In the genomic region with DNA sequence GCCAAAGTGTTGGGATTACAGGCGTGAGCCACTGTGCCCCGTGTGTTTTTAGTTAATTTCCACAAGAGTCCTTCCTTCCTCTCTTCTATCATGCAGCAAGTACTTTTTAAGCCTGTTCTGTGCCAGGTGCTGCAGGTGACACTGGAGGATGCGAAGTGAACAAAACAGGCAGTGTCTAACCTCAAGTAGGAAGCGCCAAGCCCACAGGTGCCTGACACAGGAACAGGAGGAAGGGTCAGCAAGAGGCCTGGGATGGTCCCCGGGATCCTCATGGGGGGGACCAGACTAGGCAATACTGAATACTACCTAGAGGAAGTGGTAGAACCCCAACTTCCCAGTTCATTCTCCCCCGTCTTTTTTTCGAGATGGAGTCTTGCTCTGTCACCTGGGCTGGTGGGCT, we compare ENCODE assay signal across 16 cellular contexts. TPM values are rescaled to one million over a fixed set of nuclear protein-coding genes. Genes with fewer than 3 reads are reported as not detected.
A peak's percentile ranks its signal among the peaks of the same experiment; 100 is the strongest.
DNase-seq lines count a peak whose midpoint lies in the region; ATAC-seq and TF ChIP-seq lines count a peak whose summit lies in the region.
"Had no signal": no experiment of that assay in that cellular context is flagged by ENCODE, and none has a peak within 500 bp of the region (broad histone marks: within the 10 kb centered on the region; RNA-seq: fewer than 3 reads in every experiment).

No MANE protein-coding gene starts in this region.

- H3K9me3 ChIP-seq in gastroesophageal sphincter, result no peaks in the 10 kb centered on the region
- H3K9me3 ChIP-seq: vagina had no signal

- TF ChIP-seq EP300 in gastroesophageal sphincter (IDR thresholded peaks at IDR 0.05), result no peak

- H3K27ac Mint-ChIP-seq in T-helper 2 cell treated with Interferon-gamma antibody and Interleukin-4, amounts not matched to agents 5 μg/mL and 100 μg/mL, for 36 hours, result peak overlapping the region; percentile 19
- H3K27ac Mint-ChIP-seq in IgD-negative memory B cell (peak overlapping the region in 1 of 3 donors; percentile 97), neural crest cell (ENCODE audit: unreplicated experiment) (no peak overlapping the region)

- TF ChIP-seq POLR2A in gastroesophageal sphincter (IDR thresholded peaks at IDR 0.05), result no peak

- no peaks in the 10 kb centered on the region for H3K9me3 Mint-ChIP-seq in T-helper 2 cell treated with Interferon-gamma antibody and Interleukin-4, amounts not matched to agents 5 μg/mL and 100 μg/mL, for 36 hours
- H3K9me3 Mint-ChIP-seq in IgD-negative memory B cell, result no peaks in the 10 kb centered on the region
- H3K9me3 Mint-ChIP-seq in neural crest cell, result no peaks in the 10 kb centered on the region

- TF ChIP-seq CTCF in VCaP (conservative IDR thresholded peaks at IDR 0.05), result no peak
- TF ChIP-seq CTCF in neural crest cell (conservative IDR thresholded peaks at IDR 0.05), result no peak
- TF ChIP-seq CTCF in gastroesophageal sphincter (IDR thresholded peaks at IDR 0.05), result no peak

- H3K36me3 ChIP-seq in gastroesophageal sphincter, result peaks cover 0 to 19% of the 10 kb centered on the region in 2 donors

- peak overlapping the region; percentile 6 for H3K4me3 Mint-ChIP-seq in T-helper 2 cell treated with Interferon-gamma antibody and Interleukin-4, amounts not matched to agents 5 μg/mL and 100 μg/mL, for 36 hours
- H3K4me3 Mint-ChIP-seq in IgD-negative memory B cell (peak overlapping the region in 3 of 4 donors; percentile 28 to 67 (median 66)), neural crest cell (peak overlapping the region; percentile 75)

- 74 to 100% methylated on average over 2 to 5 of the region's 7 CpGs for WGBS in gastroesophageal sphincter (ENCODE audit: low coverage in 1 of 2), 2 donors

- ATAC-seq in GM21786 (IDR thresholded peaks at IDR 0.05; ENCODE audit: unreplicated experiment), result no peak
- ATAC-seq in gastroesophageal sphincter, result no peak

- H3K27me3 Mint-ChIP-seq in T-helper 2 cell treated with Interferon-gamma antibody and Interleukin-4, amounts not matched to agents 5 μg/mL and 100 μg/mL, for 36 hours (ENCODE audit: low read depth), result no peaks in the 10 kb centered on the region
- no peaks in the 10 kb centered on the region for H3K27me3 Mint-ChIP-seq in IgD-negative memory B cell
- H3K27me3 Mint-ChIP-seq in neural crest cell (ENCODE audit: low read depth), result peaks cover 6% of the 10 kb centered on the region

- no peak overlapping the region for H3K4me3 ChIP-seq in gastroesophageal sphincter
- H3K4me3 ChIP-seq: vagina had no signal

- DNase-seq in T-helper 2 cell treated with Interferon-gamma antibody and Interleukin-4, amounts not matched to agents 5 μg/mL and 100 μg/mL, for 36 hours (ENCODE audit: low spot score), result no peak
- DNase-seq in T-helper 2 cell (no peak), neural crest cell (ENCODE audit: low read depth, low spot score) (no peak), NCI-H82 (lab: John Stamatoyannopoulos, UW) (no peak)
- DNase-seq: activated CD8-positive, alpha-beta memory T cell treated with anti-CD3 and anti-CD28 coated beads, Interleukin-2, amount 50 U/mL, for 4 hours; HCEC 1CT; NCI-H2081; PC-9; T-helper 9 cell had no signal

- peaks cover 45% of the 10 kb centered on the region for H3K36me3 Mint-ChIP-seq in T-helper 2 cell treated with Interferon-gamma antibody and Interleukin-4, amounts not matched to agents 5 μg/mL and 100 μg/mL, for 36 hours (ENCODE audit: low read depth)
- H3K36me3 Mint-ChIP-seq in IgD-negative memory B cell, result peaks cover 7% of the 10 kb centered on the region
- peaks cover 29% of the 10 kb centered on the region for H3K36me3 Mint-ChIP-seq in neural crest cell (ENCODE audit: low read depth)

- no peaks in the 10 kb centered on the region for H3K27me3 ChIP-seq in gastroesophageal sphincter
- H3K27me3 ChIP-seq: vagina had no signal

- H3K4me1 ChIP-seq in gastroesophageal sphincter, result peaks cover 5 to 57% (median 29%) of the 10 kb centered on the region in 3 donors

- H3K27ac ChIP-seq in VCaP, result peak overlapping the region; percentile 96; the same call in 1 of the 2 replicates
- H3K27ac ChIP-seq in gastroesophageal sphincter, result no peak overlapping the region
- H3K27ac ChIP-seq: vagina had no signal

- H3K4me1 Mint-ChIP-seq in T-helper 2 cell treated with Interferon-gamma antibody and Interleukin-4, amounts not matched to agents 5 μg/mL and 100 μg/mL, for 36 hours (ENCODE audit: low read depth), result peaks cover 43% of the 10 kb centered on the region
- H3K4me1 Mint-ChIP-seq in IgD-negative memory B cell, result peaks cover 36 to 48% (median 38%) of the 10 kb centered on the region in 3 donors
- peaks cover 53% of the 10 kb centered on the region for H3K4me1 Mint-ChIP-seq in neural crest cell

RNA-seq across cellular contexts. Expression of a gene that starts 1.8 kb away (rescaled TPM):
- 158 TPM for polyA plus RNA-seq in IgD-negative memory B cell
- total RNA-seq in neural crest cell (670 and 679 TPM in 2 replicates), gastroesophageal sphincter (100 to 1,000 TPM; 218 to 410 (median 280) TPM)

RNA-seq across cellular contexts. Expression of a gene that starts 3.1 kb away (rescaled TPM):
- polyA plus RNA-seq in IgD-negative memory B cell, result 56.8 TPM
- total RNA-seq in neural crest cell (81.6 and 83.1 TPM in 2 replicates), gastroesophageal sphincter (10 to 100 TPM; 32.2 to 36.1 (median 33.2) TPM)

RNA-seq across cellular contexts. Expression of a gene that starts 9.1 kb away (rescaled TPM):
- 132 TPM for polyA plus RNA-seq in IgD-negative memory B cell
- 77.3 and 82.8 TPM in 2 replicates for total RNA-seq in neural crest cell
- total RNA-seq in gastroesophageal sphincter, result 100 to 1,000 TPM; 133 to 219 (median 158) TPM

RNA-seq across cellular contexts. Expression of a gene that starts 17.5 kb away (rescaled TPM):
- polyA plus RNA-seq in IgD-negative memory B cell, result not detected
- total RNA-seq in neural crest cell (1.4 and 2.0 TPM in 2 replicates), gastroesophageal sphincter (under 1 TPM in 1 of 4 donors, not detected in 3; 0.62 TPM)
- total RNA-seq: renal cortical epithelial cell, vagina had no signal
- polyA plus RNA-seq: AG04450 had no signal

RNA-seq across cellular contexts. Expression of a gene that starts 20.4 kb away (rescaled TPM):
- 84.1 TPM for polyA plus RNA-seq in IgD-negative memory B cell
- total RNA-seq in neural crest cell (26.0 and 26.4 TPM in 2 replicates), gastroesophageal sphincter (10 to 100 TPM; 32.2 to 43.6 (median 36.9) TPM)

Comparison
In these comparisons a context has a peak if more than half of its experiments do, and no peak if none do; other contexts are left out.
1. H3K4me3 Mint-ChIP-seq: peak in every context shown above with its lines; median percentile 75 in neural crest cell; 66 in IgD-negative memory B cell; 6 in T-helper 2 cell treated with Interferon-gamma antibody and Interleukin-4, amounts not matched to agents 5 μg/mL and 100 μg/mL, for 36 hours.